Comparison of ENCODE assay signal across 1 cellular context in the genomic region with DNA sequence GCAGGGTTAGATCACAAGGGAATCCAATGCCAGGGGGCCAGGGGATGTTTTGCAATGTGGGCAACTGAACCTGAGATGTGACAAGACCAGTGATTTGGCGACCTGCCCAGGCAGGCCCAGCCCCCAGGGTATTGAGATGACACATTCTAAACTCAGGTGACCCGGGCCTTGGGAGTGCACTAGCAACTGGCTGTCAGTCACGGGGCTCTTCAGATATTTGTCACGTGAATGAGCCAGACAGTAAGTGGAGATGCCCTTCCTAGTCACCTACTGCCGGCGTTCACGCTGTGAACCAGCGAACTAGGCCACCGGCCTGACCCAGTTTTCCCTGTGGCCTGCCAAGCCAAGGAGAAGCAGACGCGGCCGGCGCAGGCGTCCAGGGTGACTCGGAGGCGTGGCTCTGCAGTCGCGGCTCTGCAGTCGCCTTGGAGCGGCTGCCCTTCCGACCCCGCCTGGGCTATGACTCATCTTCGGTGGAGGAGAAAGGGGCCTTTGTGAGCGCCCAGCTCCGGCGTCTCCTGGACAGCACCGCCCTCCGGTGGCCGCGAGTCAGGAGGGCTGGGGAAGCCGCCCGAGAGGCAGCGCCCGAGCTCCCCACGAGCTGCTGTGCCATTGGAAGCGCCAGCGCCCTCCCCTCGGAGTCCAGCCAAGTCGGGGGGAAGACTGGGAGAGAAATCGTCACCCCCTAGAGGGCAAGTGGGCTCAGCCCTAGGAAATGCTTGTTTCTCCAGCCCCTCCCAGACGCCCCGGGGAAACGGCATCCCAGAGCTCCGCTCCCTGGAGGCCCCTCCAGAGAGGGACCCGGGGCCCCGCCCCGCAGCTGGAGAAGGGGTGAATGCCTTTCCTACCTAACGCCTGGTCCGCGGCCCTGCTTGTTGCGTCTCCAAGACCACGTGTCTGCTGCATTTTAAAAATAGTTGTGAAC.
TF ChIP-seq lines count a peak whose summit lies in the region.

No MANE protein-coding gene starts in this region.

TF ChIP-seq in K562, 482 proteins besides CTCF, POLR2A, EP300 and RAD21 (continued from another document and continues in another):
- TF ChIP-seq, protein P1, sequence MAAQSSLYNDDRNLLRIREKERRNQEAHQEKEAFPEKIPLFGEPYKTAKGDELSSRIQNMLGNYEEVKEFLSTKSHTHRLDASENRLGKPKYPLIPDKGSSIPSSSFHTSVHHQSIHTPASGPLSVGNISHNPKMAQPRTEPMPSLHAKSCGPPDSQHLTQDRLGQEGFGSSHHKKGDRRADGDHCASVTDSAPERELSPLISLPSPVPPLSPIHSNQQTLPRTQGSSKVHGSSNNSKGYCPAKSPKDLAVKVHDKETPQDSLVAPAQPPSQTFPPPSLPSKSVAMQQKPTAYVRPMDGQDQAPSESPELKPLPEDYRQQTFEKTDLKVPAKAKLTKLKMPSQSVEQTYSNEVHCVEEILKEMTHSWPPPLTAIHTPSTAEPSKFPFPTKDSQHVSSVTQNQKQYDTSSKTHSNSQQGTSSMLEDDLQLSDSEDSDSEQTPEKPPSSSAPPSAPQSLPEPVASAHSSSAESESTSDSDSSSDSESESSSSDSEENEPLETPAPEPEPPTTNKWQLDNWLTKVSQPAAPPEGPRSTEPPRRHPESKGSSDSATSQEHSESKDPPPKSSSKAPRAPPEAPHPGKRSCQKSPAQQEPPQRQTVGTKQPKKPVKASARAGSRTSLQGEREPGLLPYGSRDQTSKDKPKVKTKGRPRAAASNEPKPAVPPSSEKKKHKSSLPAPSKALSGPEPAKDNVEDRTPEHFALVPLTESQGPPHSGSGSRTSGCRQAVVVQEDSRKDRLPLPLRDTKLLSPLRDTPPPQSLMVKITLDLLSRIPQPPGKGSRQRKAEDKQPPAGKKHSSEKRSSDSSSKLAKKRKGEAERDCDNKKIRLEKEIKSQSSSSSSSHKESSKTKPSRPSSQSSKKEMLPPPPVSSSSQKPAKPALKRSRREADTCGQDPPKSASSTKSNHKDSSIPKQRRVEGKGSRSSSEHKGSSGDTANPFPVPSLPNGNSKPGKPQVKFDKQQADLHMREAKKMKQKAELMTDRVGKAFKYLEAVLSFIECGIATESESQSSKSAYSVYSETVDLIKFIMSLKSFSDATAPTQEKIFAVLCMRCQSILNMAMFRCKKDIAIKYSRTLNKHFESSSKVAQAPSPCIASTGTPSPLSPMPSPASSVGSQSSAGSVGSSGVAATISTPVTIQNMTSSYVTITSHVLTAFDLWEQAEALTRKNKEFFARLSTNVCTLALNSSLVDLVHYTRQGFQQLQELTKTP (IDR thresholded peaks at IDR 0.05; ENCODE audit: low read depth in 1 of 2, partially characterized antibody in 2 of 2) = peak in 1 of 2 experiments; percentile 42
- TF ChIP-seq POLR2H (tag; IDR thresholded peaks at IDR 0.05; ENCODE audit: low read depth) (peak; percentile 57), JUNB (CRISPR knock-in tag; conservative IDR thresholded peaks at IDR 0.05) (peak; percentile 93), ZNF384 (IDR thresholded peaks at IDR 0.05; ENCODE audit: low read depth, low read length) (no peak; the same call in 1 of the 2 replicates), ZNF668 (CRISPR knock-in tag; IDR thresholded peaks at IDR 0.05) (no peak), MTA2 (IDR thresholded peaks at IDR 0.05; ENCODE audit: low read depth) (no peak), TEAD1 (CRISPR knock-in tag; IDR thresholded peaks at IDR 0.05) (peak; percentile 31 to 65; a peak in 3 of 4 replicates), GATAD2B (IDR thresholded peaks at IDR 0.05; ENCODE audit: borderline replicate concordance) (0 out of 2 replicates have a peak, but pooled peaks have one; percentile 76), MAZ (CRISPR knock-in tag; conservative IDR thresholded peaks at IDR 0.05 in 1 of 2, IDR thresholded peaks at IDR 0.05 in 1 of 2) (peak; percentile 96 to 97), BMI1 (IDR thresholded peaks at IDR 0.05; ENCODE audit: low read length) (no peak), EP400 (IDR thresholded peaks at IDR 0.05) (peak; percentile 92), SMARCA4 (IDR thresholded peaks at IDR 0.05) (peak; percentile 55; the same call in 1 of the 2 replicates), USF2 (CRISPR knock-in tag; IDR thresholded peaks at IDR 0.05) (peak; percentile 50), POLR2G (IDR thresholded peaks at IDR 0.05; ENCODE audit: low read depth, low read length) (peak; percentile 83), DEAF1 (CRISPR knock-in tag; IDR thresholded peaks at IDR 0.05) (peak; percentile 89), POLR2AphosphoS2 (IDR thresholded peaks at IDR 0.05; ENCODE audit: low read length) (no peak), PML (IDR thresholded peaks at IDR 0.05; ENCODE audit: low read length) (0 out of 2 replicates have a peak, but pooled peaks have one; percentile 8), TCF15 (CRISPR knock-in tag; IDR thresholded peaks at IDR 0.05) (peak; percentile 76; the same call in 1 of the 2 replicates), ZNF76 (CRISPR knock-in tag; IDR thresholded peaks at IDR 0.05; ENCODE audit: borderline replicate concordance) (peak; percentile 74; the same call in 1 of the 2 replicates), HLTF (IDR thresholded peaks at IDR 0.05) (no peak), FOXA3 (CRISPR knock-in tag; conservative IDR thresholded peaks at IDR 0.05 in 1 of 2, IDR thresholded peaks at IDR 0.05 in 1 of 2) (no peak), ZBED1 (IDR thresholded peaks at IDR 0.05) (no peak), FOS (IDR thresholded peaks at IDR 0.05; ENCODE audit: extremely low read depth, insufficient read length) (peak; percentile 52), TAF1 (IDR thresholded peaks at IDR 0.05; ENCODE audit: control insufficient read depth, extremely low read depth, insufficient read depth, low read length, severe bottlenecking) (peak; percentile 34), KLF16 (IDR thresholded peaks at IDR 0.05) (peak; percentile 68; the same call in 1 of the 2 replicates), LEF1 (IDR thresholded peaks at IDR 0.05) (peak; percentile 94), NONO (IDR thresholded peaks at IDR 0.05; ENCODE audit: low read depth in 2 of 2, low read length in 1 of 2) (0 out of 4 replicates have a peak, but pooled peaks of 1 of the 2 experiments have one; percentile 43), NR3C1 (CRISPR knock-in tag; IDR thresholded peaks at IDR 0.05) (no peak), FOXP1 (CRISPR knock-in tag; IDR thresholded peaks at IDR 0.05) (peak; percentile 64; the same call in 1 of the 2 replicates), ZNF143 (CRISPR knock-in tag; IDR thresholded peaks at IDR 0.05) (no peak)
- TF ChIP-seq, protein P2, sequence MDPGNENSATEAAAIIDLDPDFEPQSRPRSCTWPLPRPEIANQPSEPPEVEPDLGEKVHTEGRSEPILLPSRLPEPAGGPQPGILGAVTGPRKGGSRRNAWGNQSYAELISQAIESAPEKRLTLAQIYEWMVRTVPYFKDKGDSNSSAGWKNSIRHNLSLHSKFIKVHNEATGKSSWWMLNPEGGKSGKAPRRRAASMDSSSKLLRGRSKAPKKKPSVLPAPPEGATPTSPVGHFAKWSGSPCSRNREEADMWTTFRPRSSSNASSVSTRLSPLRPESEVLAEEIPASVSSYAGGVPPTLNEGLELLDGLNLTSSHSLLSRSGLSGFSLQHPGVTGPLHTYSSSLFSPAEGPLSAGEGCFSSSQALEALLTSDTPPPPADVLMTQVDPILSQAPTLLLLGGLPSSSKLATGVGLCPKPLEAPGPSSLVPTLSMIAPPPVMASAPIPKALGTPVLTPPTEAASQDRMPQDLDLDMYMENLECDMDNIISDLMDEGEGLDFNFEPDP (CRISPR knock-in tag; IDR thresholded peaks at IDR 0.05) = peak; percentile 81; the same call in 1 of the 2 replicates
- TF ChIP-seq, protein P3, sequence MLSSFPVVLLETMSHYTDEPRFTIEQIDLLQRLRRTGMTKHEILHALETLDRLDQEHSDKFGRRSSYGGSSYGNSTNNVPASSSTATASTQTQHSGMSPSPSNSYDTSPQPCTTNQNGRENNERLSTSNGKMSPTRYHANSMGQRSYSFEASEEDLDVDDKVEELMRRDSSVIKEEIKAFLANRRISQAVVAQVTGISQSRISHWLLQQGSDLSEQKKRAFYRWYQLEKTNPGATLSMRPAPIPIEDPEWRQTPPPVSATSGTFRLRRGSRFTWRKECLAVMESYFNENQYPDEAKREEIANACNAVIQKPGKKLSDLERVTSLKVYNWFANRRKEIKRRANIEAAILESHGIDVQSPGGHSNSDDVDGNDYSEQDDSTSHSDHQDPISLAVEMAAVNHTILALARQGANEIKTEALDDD (IDR thresholded peaks at IDR 0.05) = 0 out of 2 replicates have a peak, but pooled peaks have one; percentile 45
- TF ChIP-seq, protein P4, sequence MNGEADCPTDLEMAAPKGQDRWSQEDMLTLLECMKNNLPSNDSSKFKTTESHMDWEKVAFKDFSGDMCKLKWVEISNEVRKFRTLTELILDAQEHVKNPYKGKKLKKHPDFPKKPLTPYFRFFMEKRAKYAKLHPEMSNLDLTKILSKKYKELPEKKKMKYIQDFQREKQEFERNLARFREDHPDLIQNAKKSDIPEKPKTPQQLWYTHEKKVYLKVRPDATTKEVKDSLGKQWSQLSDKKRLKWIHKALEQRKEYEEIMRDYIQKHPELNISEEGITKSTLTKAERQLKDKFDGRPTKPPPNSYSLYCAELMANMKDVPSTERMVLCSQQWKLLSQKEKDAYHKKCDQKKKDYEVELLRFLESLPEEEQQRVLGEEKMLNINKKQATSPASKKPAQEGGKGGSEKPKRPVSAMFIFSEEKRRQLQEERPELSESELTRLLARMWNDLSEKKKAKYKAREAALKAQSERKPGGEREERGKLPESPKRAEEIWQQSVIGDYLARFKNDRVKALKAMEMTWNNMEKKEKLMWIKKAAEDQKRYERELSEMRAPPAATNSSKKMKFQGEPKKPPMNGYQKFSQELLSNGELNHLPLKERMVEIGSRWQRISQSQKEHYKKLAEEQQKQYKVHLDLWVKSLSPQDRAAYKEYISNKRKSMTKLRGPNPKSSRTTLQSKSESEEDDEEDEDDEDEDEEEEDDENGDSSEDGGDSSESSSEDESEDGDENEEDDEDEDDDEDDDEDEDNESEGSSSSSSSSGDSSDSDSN (IDR thresholded peaks at IDR 0.05; ENCODE audit: borderline replicate concordance in 1 of 2, low read depth in 2 of 2, low read length in 2 of 2) = peak; percentile 38 to 84; a peak in 1 of 4 replicates
- TF ChIP-seq, protein P5, sequence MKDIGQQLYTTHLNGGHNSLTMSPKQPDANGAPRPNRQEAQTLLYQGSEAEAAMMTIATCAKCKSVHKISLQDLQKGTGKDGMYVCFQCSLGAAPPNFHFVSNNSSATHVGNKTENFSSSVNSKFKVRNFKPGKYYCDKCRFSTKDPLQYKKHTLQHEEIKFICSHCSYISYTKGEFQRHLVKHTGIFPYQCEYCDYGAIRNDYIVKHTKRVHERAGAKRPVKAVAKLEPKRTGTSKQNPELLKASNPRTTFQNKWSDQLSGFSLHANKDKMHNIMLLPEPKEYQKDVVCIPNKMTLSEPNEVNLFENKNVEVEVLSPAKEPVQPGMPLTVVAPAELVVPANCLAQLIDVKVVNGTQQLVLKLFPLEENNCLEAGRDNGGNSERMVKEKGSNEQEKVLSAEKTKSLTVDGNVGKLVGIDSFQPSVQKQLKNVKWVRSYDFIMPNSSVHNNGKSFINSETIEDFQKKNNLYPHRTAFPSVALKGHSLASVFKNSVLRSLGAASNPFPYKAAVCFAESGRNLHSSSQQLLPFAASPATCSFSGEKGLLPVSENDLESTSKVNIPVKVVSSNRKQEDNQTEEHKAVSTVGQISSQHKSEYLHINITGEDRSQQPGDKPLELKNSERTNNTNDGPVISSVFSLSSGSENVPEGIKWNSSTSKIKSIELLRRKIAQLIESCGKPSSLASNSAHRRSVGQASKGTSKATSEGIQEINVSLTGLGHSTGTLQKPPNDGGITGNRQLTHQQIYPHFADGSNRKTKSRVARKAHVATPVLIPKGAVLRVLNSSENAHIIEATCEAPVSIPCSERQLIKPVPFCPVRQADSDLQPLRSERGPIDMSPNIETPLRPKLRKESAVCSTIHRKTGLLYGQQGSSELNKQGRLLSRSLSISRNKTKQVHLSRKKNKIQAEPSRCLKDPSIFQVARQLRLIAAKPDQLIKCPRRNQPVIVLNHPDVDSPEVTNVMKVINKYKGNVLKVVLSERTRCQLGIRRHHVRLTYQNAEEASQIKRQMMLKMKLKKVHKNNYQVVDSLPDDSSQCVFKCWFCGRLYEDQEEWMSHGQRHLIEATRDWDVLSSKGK (CRISPR knock-in tag; IDR thresholded peaks at IDR 0.05) = no peak
- TF ChIP-seq, protein P6, sequence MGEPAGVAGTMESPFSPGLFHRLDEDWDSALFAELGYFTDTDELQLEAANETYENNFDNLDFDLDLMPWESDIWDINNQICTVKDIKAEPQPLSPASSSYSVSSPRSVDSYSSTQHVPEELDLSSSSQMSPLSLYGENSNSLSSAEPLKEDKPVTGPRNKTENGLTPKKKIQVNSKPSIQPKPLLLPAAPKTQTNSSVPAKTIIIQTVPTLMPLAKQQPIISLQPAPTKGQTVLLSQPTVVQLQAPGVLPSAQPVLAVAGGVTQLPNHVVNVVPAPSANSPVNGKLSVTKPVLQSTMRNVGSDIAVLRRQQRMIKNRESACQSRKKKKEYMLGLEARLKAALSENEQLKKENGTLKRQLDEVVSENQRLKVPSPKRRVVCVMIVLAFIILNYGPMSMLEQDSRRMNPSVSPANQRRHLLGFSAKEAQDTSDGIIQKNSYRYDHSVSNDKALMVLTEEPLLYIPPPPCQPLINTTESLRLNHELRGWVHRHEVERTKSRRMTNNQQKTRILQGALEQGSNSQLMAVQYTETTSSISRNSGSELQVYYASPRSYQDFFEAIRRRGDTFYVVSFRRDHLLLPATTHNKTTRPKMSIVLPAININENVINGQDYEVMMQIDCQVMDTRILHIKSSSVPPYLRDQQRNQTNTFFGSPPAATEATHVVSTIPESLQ (CRISPR knock-in tag; IDR thresholded peaks at IDR 0.05) = no peak
